8 cellular contexts compared by ENCODE assay signal in genomic region chr5:93894471-93895354, GRCh38.
A peak's percentile ranks its signal among the peaks of the same experiment; 100 is the strongest.
DNase-seq lines count a peak whose midpoint lies in the region; ATAC-seq and TF ChIP-seq lines count a peak whose summit lies in the region.

No MANE protein-coding gene starts in this region.

- WGBS in right cardiac atrium = 66% methylated on average over 10 of the region's 10 CpGs

- H3K36me3 ChIP-seq in lower lobe of right lung = no peaks in the 10 kb centered on the region

- DNase-seq in DMS 273 treated with DMSO at 0.1 percent for 48 hours (lab: John Stamatoyannopoulos, UW) (peak; percentile 17), LHCN-M2 (ENCODE audit: low read depth) (peak; percentile 15), lower lobe of right lung (no peak), right cardiac atrium (no peak)
- no peak for DNase-seq in activated T-cell treated with anti-CD3 and anti-CD28 coated beads, Interleukin-2, amount 50 U/mL, for 1 hour

- H3K4me1 ChIP-seq in lower lobe of right lung (no peaks in the 10 kb centered on the region), right cardiac atrium (ENCODE audit: control insufficient read depth, insufficient read depth, low read length) (no peaks in the 10 kb centered on the region)

- intact Hi-C loops in lower lobe of right lung (cut with DNase I) = no loop called here
- intact Hi-C loops in right cardiac atrium (cut with DNase I) = no loop called here

- no peak for ATAC-seq in lower lobe of right lung
- ATAC-seq in GM18873 (IDR thresholded peaks at IDR 0.05; ENCODE audit: low FRiP score, unreplicated experiment) = no peak
- no peak for ATAC-seq in right cardiac atrium
- ATAC-seq in GM19455 (IDR thresholded peaks at IDR 0.05; ENCODE audit: unreplicated experiment) = no peak

- TF ChIP-seq CTCF in WI38 (IDR thresholded peaks at IDR 0.05; ENCODE audit: low read depth, low read length) = peak; percentile 33; the same call in 1 of the 2 replicates
- TF ChIP-seq CTCF in lower lobe of right lung (IDR thresholded peaks at IDR 0.05) = peak; percentile 33

- H3K4me3 ChIP-seq in WI38 (ENCODE audit: low read depth, low read length) (no peak overlapping the region), lower lobe of right lung (no peak overlapping the region), right cardiac atrium (ENCODE audit: low read length) (no peak overlapping the region)

- H3K27me3 ChIP-seq in lower lobe of right lung (ENCODE audit: low read depth) (no peaks in the 10 kb centered on the region), right cardiac atrium (ENCODE audit: control insufficient read depth, insufficient read depth) (no peaks in the 10 kb centered on the region)

- no peak overlapping the region for H3K27ac ChIP-seq in lower lobe of right lung
- H3K27ac ChIP-seq in right cardiac atrium (ENCODE audit: low read length) = no peak overlapping the region

- H3K9me3 ChIP-seq in lower lobe of right lung (no peaks in the 10 kb centered on the region), right cardiac atrium (ENCODE audit: control insufficient read depth, low read length) (no peaks in the 10 kb centered on the region)

Comparison
In these comparisons a context has a peak if more than half of its experiments do, and no peak if none do; other contexts are left out.
1. DNase-seq: peak in DMS 273 treated with DMSO at 0.1 percent for 48 hours (single experiment) and LHCN-M2 (single experiment); none in lower lobe of right lung (single experiment), right cardiac atrium (0 of 3) and activated T-cell treated with anti-CD3 and anti-CD28 coated beads, Interleukin-2, amount 50 U/mL, for 1 hour (single experiment).